ENCODE assay signal across 12 cellular contexts in genomic region chr6:164507197-164507957, GRCh38.
DNase-seq lines count a peak whose midpoint lies in the region; ATAC-seq and TF ChIP-seq lines count a peak whose summit lies in the region.
"Had no signal": no experiment of that assay in that cellular context is flagged by ENCODE, and none has a peak within 500 bp of the region (broad histone marks: within the 10 kb centered on the region; RNA-seq: fewer than 3 reads in every experiment).

No MANE protein-coding gene starts in this region.

- no peak overlapping the region for H3K23ac ChIP-seq in mesenchymal stem cell (ENCODE audit: low read length in 2 of 2)

- H3K9me3 ChIP-seq in mesenchymal stem cell (ENCODE audit: control insufficient read depth, low read length) (no peaks in the 10 kb centered on the region), heart left ventricle (peaks cover 0 to 4% (median 0%) of the 10 kb centered on the region in 12 donors), testis (no peaks in the 10 kb centered on the region)
- H3K9me3 ChIP-seq: Peyer's patch had no signal

- TF ChIP-seq POLR2A in heart left ventricle (IDR thresholded peaks at IDR 0.05), result no peak
- no peak for TF ChIP-seq POLR2A in testis (IDR thresholded peaks at IDR 0.05)

- TF ChIP-seq CTCF in heart left ventricle (IDR thresholded peaks at IDR 0.05), result no peak
- TF ChIP-seq CTCF in testis (IDR thresholded peaks at IDR 0.05), result no peak

- no peak overlapping the region for H3K4ac ChIP-seq in mesenchymal stem cell (ENCODE audit: low read depth in 1 of 2, low read length in 2 of 2)

- H3K18ac ChIP-seq in mesenchymal stem cell (ENCODE audit: low read depth in 1 of 2, low read length in 2 of 2), result no peak overlapping the region

- no peak overlapping the region for H3K4me2 ChIP-seq in mesenchymal stem cell (ENCODE audit: low read length, poor library complexity, severe bottlenecking)

- peak; percentile 25 for DNase-seq in M059J (ENCODE audit: low read depth)
- peak; percentile 1 for DNase-seq in mesenchymal stem cell
- DNase-seq in activated gamma-delta T cell (lab: John Stamatoyannopoulos, UW), result no peak
- DNase-seq in heart left ventricle, result no peak
- DNase-seq in testis, result no peak
- no peak for DNase-seq in HUDEP-2 (lab: John Stamatoyannopoulos, UW; ENCODE audit: unreplicated experiment in 76 of 76)
- DNase-seq: activated gamma-delta T cell treated with Interleukin-2 at 50 U/mL for 16 hours, NCI-H1105, Peyer's patch had no signal

- WGBS in mesenchymal stem cell, result 40% methylated on average over 9 of the region's 9 CpGs
- WGBS in heart left ventricle, 4 donors, result 66 to 76% (median 71%) methylated on average over 9 of the region's 9 CpGs
- WGBS in testis, 2 donors, result 23 to 33% methylated on average over 9 of the region's 9 CpGs

- H3K79me1 ChIP-seq in mesenchymal stem cell (replicated peaks; ENCODE audit: low read length, poor library complexity, severe bottlenecking), result no peaks in the 10 kb centered on the region

- no peaks in the 10 kb centered on the region for H3K27me3 ChIP-seq in mesenchymal stem cell (ENCODE audit: control insufficient read depth in 1 of 2, insufficient read depth in 1 of 2, low read length in 2 of 2)
- no peaks in the 10 kb centered on the region for H3K27me3 ChIP-seq in heart left ventricle
- no peaks in the 10 kb centered on the region for H3K27me3 ChIP-seq in testis
- H3K27me3 ChIP-seq: Peyer's patch had no signal

- H3K4me1 ChIP-seq in mesenchymal stem cell (ENCODE audit: control insufficient read depth, insufficient read depth, low read depth, low read length), result no peaks in the 10 kb centered on the region
- no peaks in the 10 kb centered on the region for H3K4me1 ChIP-seq in heart left ventricle
- H3K4me1 ChIP-seq in testis, result no peaks in the 10 kb centered on the region
- H3K4me1 ChIP-seq: Peyer's patch had no signal

- H2BK15ac ChIP-seq in mesenchymal stem cell (ENCODE audit: low read depth, poor library complexity, severe bottlenecking), result no peak overlapping the region

- no peak overlapping the region for H3K14ac ChIP-seq in mesenchymal stem cell (ENCODE audit: low read length in 2 of 2)

- intact Hi-C loops in heart left ventricle (cut with DNase I) (no loop called here), testis (cut with DNase I; ENCODE audit: low total_unique reads) (no loop called here)

- H4K91ac ChIP-seq in mesenchymal stem cell (ENCODE audit: low read length), result no peak overlapping the region

- H3K4me3 ChIP-seq in mesenchymal stem cell (ENCODE audit: insufficient read depth in 1 of 2, low read depth in 1 of 2, low read length in 2 of 2), result peak overlapping the region in 1 of 2 experiments; percentile 64
- peak overlapping the region in 3 of 12 donors; percentile 18 to 29 (median 19) for H3K4me3 ChIP-seq in heart left ventricle
- H3K4me3 ChIP-seq in testis, result no peak overlapping the region
- H3K4me3 ChIP-seq: Peyer's patch had no signal

- no peak overlapping the region for H4K8ac ChIP-seq in mesenchymal stem cell (ENCODE audit: low read length)

- no peak overlapping the region for H2AK5ac ChIP-seq in mesenchymal stem cell (ENCODE audit: low read length, severe bottlenecking)

- ATAC-seq in GM18868 (IDR thresholded peaks at IDR 0.05; ENCODE audit: unreplicated experiment), result peak; percentile 84
- ATAC-seq in HG02678 (IDR thresholded peaks at IDR 0.05; ENCODE audit: unreplicated experiment), result peak; percentile 84
- no peak for ATAC-seq in heart left ventricle

- no peak overlapping the region for H2AFZ ChIP-seq in mesenchymal stem cell (ENCODE audit: low read depth, low read length)

- no peak overlapping the region for H2BK120ac ChIP-seq in mesenchymal stem cell (ENCODE audit: low read depth, low read length)

- no peak overlapping the region for H2BK5ac ChIP-seq in mesenchymal stem cell (ENCODE audit: low read depth, low read length, poor library complexity, severe bottlenecking)

- H3K27ac ChIP-seq in mesenchymal stem cell (ENCODE audit: low read length, poor library complexity, severe bottlenecking) (no peak overlapping the region), heart left ventricle (peak overlapping the region in 2 of 12 donors; percentile 21 to 48), testis (no peak overlapping the region)
- H3K27ac ChIP-seq: C4-2B, Peyer's patch had no signal

- H3K36me3 ChIP-seq in mesenchymal stem cell (ENCODE audit: control insufficient read depth in 1 of 2, insufficient read depth in 2 of 2, low read depth in 1 of 2, low read length in 2 of 2) (no peaks in the 10 kb centered on the region), heart left ventricle (no peaks in the 10 kb centered on the region), testis (ENCODE audit: low read depth, missing control alignments) (no peaks in the 10 kb centered on the region)
- H3K36me3 ChIP-seq: Peyer's patch had no signal

- H2BK12ac ChIP-seq in mesenchymal stem cell (ENCODE audit: low read length in 2 of 2), result no peak overlapping the region

- H3K9ac ChIP-seq in mesenchymal stem cell (ENCODE audit: low read length), result peak overlapping the region; percentile 69

Comparison
In these comparisons a context has a peak if more than half of its experiments do, and no peak if none do; other contexts are left out.
1. ATAC-seq: peak in GM18868 (single experiment) and HG02678 (single experiment); none in heart left ventricle (0 of 4).
2. DNase-seq: peak in M059J (single experiment) and mesenchymal stem cell (single experiment); none in activated gamma-delta T cell (single experiment), heart left ventricle (0 of 5), testis (single experiment) and HUDEP-2 (0 of 76).